8 cellular contexts compared by ENCODE assay signal in the genomic region with DNA sequence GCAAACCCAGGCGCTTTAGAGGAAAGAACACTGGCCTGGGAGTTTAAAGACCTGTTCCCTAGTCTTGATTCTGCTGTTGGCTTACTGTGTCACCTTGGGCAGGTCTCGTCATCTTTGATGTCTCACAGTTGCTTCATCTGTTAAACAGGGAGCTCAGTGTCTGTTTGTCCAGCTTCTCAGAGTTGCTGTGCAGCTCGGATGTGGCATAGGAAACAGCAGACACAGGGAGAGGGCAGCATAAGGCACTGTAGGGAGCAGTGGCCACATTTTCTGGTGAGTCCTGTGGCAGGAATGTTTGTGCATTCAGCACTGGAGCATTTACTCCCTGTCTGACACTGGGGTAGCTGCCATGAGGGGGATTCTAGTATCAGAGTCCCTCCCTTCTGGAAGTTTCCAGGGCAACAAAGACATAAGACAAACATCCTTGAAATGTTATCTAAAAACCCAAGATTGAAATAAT. TPM values are rescaled to one million over a fixed set of nuclear protein-coding genes. Genes with fewer than 3 reads are reported as not detected.
DNase-seq lines count a peak whose midpoint lies in the region; ATAC-seq and TF ChIP-seq lines count a peak whose summit lies in the region.

No MANE protein-coding gene starts in this region.

- no peaks in the 10 kb centered on the region for H3K27me3 Mint-ChIP-seq in activated CD4-positive, alpha-beta T cell treated with anti-CD3 and anti-CD28 coated beads, Interleukin-2, amount 10 ng/mL, durations not matched to agents 7 days and 5 days
- no peaks in the 10 kb centered on the region for H3K27me3 Mint-ChIP-seq in stimulated activated memory B cell treated with anti-CD40 and anti-IgM and Interleukin-4, amounts not matched to agents 10 μg/mL and 1 μg/mL and 100 μg/mL, for 72 hours

- H3K27me3 ChIP-seq in foreskin keratinocyte (no peaks in the 10 kb centered on the region), upper lobe of left lung (no peaks in the 10 kb centered on the region)

- TF ChIP-seq EP300 in upper lobe of left lung (IDR thresholded peaks at IDR 0.05): no peak

- no peak for TF ChIP-seq POLR2A in upper lobe of left lung (IDR thresholded peaks at IDR 0.05)

- no peak for DNase-seq in activated CD4-positive, alpha-beta T cell treated with anti-CD3 and anti-CD28 coated beads, Interleukin-2, amount 10 ng/mL, durations not matched to agents 7 days and 5 days
- no peak for DNase-seq in activated CD4-positive, alpha-beta T cell treated with anti-CD3 and anti-CD28 coated beads, Interleukin-2, amount 50 U/mL, for 4 hours
- DNase-seq in foreskin keratinocyte (no peak), NCI-H2227 (lab: John Stamatoyannopoulos, UW; ENCODE audit: unreplicated experiment) (no peak), upper lobe of left lung (no peak)

- H3K9me3 ChIP-seq in upper lobe of left lung: no peaks in the 10 kb centered on the region

- peak overlapping the region; percentile 97 for H3K4me3 Mint-ChIP-seq in activated CD4-positive, alpha-beta T cell treated with anti-CD3 and anti-CD28 coated beads, Interleukin-2, amount 10 ng/mL, durations not matched to agents 7 days and 5 days
- peak overlapping the region; percentile 93 for H3K4me3 Mint-ChIP-seq in stimulated activated memory B cell treated with anti-CD40 and anti-IgM and Interleukin-4, amounts not matched to agents 10 μg/mL and 1 μg/mL and 100 μg/mL, for 72 hours

- peak overlapping the region in 1 of 4 donors; percentile 96 for H3K4me3 ChIP-seq in upper lobe of left lung

- peaks cover 10% of the 10 kb centered on the region for H3K36me3 Mint-ChIP-seq in activated CD4-positive, alpha-beta T cell treated with anti-CD3 and anti-CD28 coated beads, Interleukin-2, amount 10 ng/mL, durations not matched to agents 7 days and 5 days (ENCODE audit: low read depth)
- peaks cover 41% of the 10 kb centered on the region for H3K36me3 Mint-ChIP-seq in stimulated activated memory B cell treated with anti-CD40 and anti-IgM and Interleukin-4, amounts not matched to agents 10 μg/mL and 1 μg/mL and 100 μg/mL, for 72 hours

- H3K27ac ChIP-seq in VCaP (peak overlapping the region; percentile 100), foreskin keratinocyte (no peak overlapping the region), upper lobe of left lung (peak overlapping the region in 2 of 4 donors; percentile 94 to 97)

- peak overlapping the region; percentile 25 for H3K27ac Mint-ChIP-seq in activated CD4-positive, alpha-beta T cell treated with anti-CD3 and anti-CD28 coated beads, Interleukin-2, amount 10 ng/mL, durations not matched to agents 7 days and 5 days
- H3K27ac Mint-ChIP-seq in stimulated activated memory B cell treated with anti-CD40 and anti-IgM and Interleukin-4, amounts not matched to agents 10 μg/mL and 1 μg/mL and 100 μg/mL, for 72 hours: peak overlapping the region; percentile 98

- H3K36me3 ChIP-seq in upper lobe of left lung: peaks cover 6 to 41% (median 32%) of the 10 kb centered on the region in 4 donors

- TF ChIP-seq CTCF in VCaP (conservative IDR thresholded peaks at IDR 0.05) (no peak), foreskin keratinocyte (conservative IDR thresholded peaks at IDR 0.05) (no peak), upper lobe of left lung (IDR thresholded peaks at IDR 0.05) (no peak)

- CTCF ChIA-PET in activated CD4-positive, alpha-beta T cell treated with anti-CD3 and anti-CD28 coated beads, Interleukin-2, amount 10 ng/mL, durations not matched to agents 7 days and 5 days (lab: Charles Lee): interaction anchor here (1.0 to 2.5 kb wide), 5 partner anchors 15 to 54 kb away, joined by 3 to 7 read pairs (median 5); a partner anchor contains a TSS

- H3K4me1 Mint-ChIP-seq in activated CD4-positive, alpha-beta T cell treated with anti-CD3 and anti-CD28 coated beads, Interleukin-2, amount 10 ng/mL, durations not matched to agents 7 days and 5 days: peaks cover 51% of the 10 kb centered on the region
- peaks cover 68% of the 10 kb centered on the region for H3K4me1 Mint-ChIP-seq in stimulated activated memory B cell treated with anti-CD40 and anti-IgM and Interleukin-4, amounts not matched to agents 10 μg/mL and 1 μg/mL and 100 μg/mL, for 72 hours

- H3K9me3 Mint-ChIP-seq in activated CD4-positive, alpha-beta T cell treated with anti-CD3 and anti-CD28 coated beads, Interleukin-2, amount 10 ng/mL, durations not matched to agents 7 days and 5 days: no peaks in the 10 kb centered on the region
- H3K9me3 Mint-ChIP-seq in stimulated activated memory B cell treated with anti-CD40 and anti-IgM and Interleukin-4, amounts not matched to agents 10 μg/mL and 1 μg/mL and 100 μg/mL, for 72 hours: no peaks in the 10 kb centered on the region

- H3K4me1 ChIP-seq in foreskin keratinocyte (peaks cover 3% of the 10 kb centered on the region), upper lobe of left lung (peaks cover 19 to 49% (median 22%) of the 10 kb centered on the region in 4 donors)

- POLR2A ChIA-PET in activated CD4-positive, alpha-beta T cell treated with anti-CD3 and anti-CD28 coated beads, Interleukin-2, amount 10 ng/mL, durations not matched to agents 7 days and 5 days (lab: Charles Lee): no interaction called here

- ATAC-seq in foreskin keratinocyte (peak; percentile 1), GM21447 (IDR thresholded peaks at IDR 0.05; ENCODE audit: unreplicated experiment) (no peak), upper lobe of left lung (ENCODE audit: low FRiP score in 2 of 2) (no peak)
- ATAC-seq in stimulated activated memory B cell treated with anti-CD40 and anti-IgM and Interleukin-4, amounts not matched to agents 10 μg/mL and 1 μg/mL and 100 μg/mL, for 72 hours: no peak

- 81 to 82% methylated on average over 3 of the region's 3 CpGs for WGBS in upper lobe of left lung, 2 donors

RNA-seq across cellular contexts. Expression of a gene that starts 2.0 kb away (rescaled TPM):
- total RNA-seq in activated CD4-positive, alpha-beta T cell treated with anti-CD3 and anti-CD28 coated beads, Interleukin-2, amount 10 ng/mL, durations not matched to agents 7 days and 5 days: 10 to 100 TPM; 45.1 to 54.6 TPM
- total RNA-seq in foreskin keratinocyte (19.4 and 19.6 TPM in 2 replicates), upper lobe of left lung (100 to 1,000 TPM in 4 of 6 donors, 10 to 100 TPM in 2; 65.2 to 125 (median 105) TPM)
- 12.8 and 15.9 TPM in 2 replicates for polyA plus RNA-seq in foreskin keratinocyte

RNA-seq across cellular contexts. Expression of a gene that starts 8.5 kb away (rescaled TPM):
- 1 to 10 TPM; 4.2 to 4.4 TPM for total RNA-seq in activated CD4-positive, alpha-beta T cell treated with anti-CD3 and anti-CD28 coated beads, Interleukin-2, amount 10 ng/mL, durations not matched to agents 7 days and 5 days
- total RNA-seq in foreskin keratinocyte: 4.7 and 5.4 TPM in 2 replicates
- polyA plus RNA-seq in foreskin keratinocyte: 3.9 and 5.3 TPM in 2 replicates
- total RNA-seq in upper lobe of left lung: 1 to 10 TPM; 3.0 to 6.5 (median 5.5) TPM

RNA-seq across cellular contexts. Expression of a gene that starts 29.2 kb away (rescaled TPM):
- not detected for total RNA-seq in activated CD4-positive, alpha-beta T cell treated with anti-CD3 and anti-CD28 coated beads, Interleukin-2, amount 10 ng/mL, durations not matched to agents 7 days and 5 days
- total RNA-seq in foreskin keratinocyte: not detected in 2 replicates
- not detected in 2 replicates for polyA plus RNA-seq in foreskin keratinocyte
- total RNA-seq in upper lobe of left lung: 100 to 1,000 TPM in 5 of 6 donors, 10 to 100 TPM in 1; 54.2 to 303 (median 160) TPM

RNA-seq across cellular contexts. Expression of a gene that starts 47.3 kb away (rescaled TPM):
- 1 to 10 TPM; 5.0 to 6.1 TPM for total RNA-seq in activated CD4-positive, alpha-beta T cell treated with anti-CD3 and anti-CD28 coated beads, Interleukin-2, amount 10 ng/mL, durations not matched to agents 7 days and 5 days
- total RNA-seq in foreskin keratinocyte (2.8 and 2.9 TPM in 2 replicates), upper lobe of left lung (100 to 1,000 TPM in 1 of 6 donors, 10 to 100 TPM in 5; 12.1 to 123 (median 24.1) TPM)
- polyA plus RNA-seq in foreskin keratinocyte: 1.1 and 1.6 TPM in 2 replicates

RNA-seq across cellular contexts. Expression of a gene that starts 47.5 kb away (rescaled TPM):
- 10 to 100 TPM; 12.8 to 14.9 TPM for total RNA-seq in activated CD4-positive, alpha-beta T cell treated with anti-CD3 and anti-CD28 coated beads, Interleukin-2, amount 10 ng/mL, durations not matched to agents 7 days and 5 days
- 8.6 and 9.9 TPM in 2 replicates for total RNA-seq in foreskin keratinocyte
- 10.0 and 13.2 TPM in 2 replicates for polyA plus RNA-seq in foreskin keratinocyte
- 10 to 100 TPM; 15.4 to 31.4 (median 19.2) TPM for total RNA-seq in upper lobe of left lung

Comparison
In these comparisons a context has a peak if more than half of its experiments do, and no peak if none do; other contexts are left out.
1. RNA of a gene that starts 29.2 kb away (total RNA-seq): 54.2 to 303 TPM in upper lobe of left lung; not detected in activated CD4-positive, alpha-beta T cell treated with anti-CD3 and anti-CD28 coated beads, Interleukin-2, amount 10 ng/mL, durations not matched to agents 7 days and 5 days and not detected in foreskin keratinocyte; every median in the first group is over 10 times any median in the second.